1 cellular context compared by ENCODE assay signal in the genomic region with DNA sequence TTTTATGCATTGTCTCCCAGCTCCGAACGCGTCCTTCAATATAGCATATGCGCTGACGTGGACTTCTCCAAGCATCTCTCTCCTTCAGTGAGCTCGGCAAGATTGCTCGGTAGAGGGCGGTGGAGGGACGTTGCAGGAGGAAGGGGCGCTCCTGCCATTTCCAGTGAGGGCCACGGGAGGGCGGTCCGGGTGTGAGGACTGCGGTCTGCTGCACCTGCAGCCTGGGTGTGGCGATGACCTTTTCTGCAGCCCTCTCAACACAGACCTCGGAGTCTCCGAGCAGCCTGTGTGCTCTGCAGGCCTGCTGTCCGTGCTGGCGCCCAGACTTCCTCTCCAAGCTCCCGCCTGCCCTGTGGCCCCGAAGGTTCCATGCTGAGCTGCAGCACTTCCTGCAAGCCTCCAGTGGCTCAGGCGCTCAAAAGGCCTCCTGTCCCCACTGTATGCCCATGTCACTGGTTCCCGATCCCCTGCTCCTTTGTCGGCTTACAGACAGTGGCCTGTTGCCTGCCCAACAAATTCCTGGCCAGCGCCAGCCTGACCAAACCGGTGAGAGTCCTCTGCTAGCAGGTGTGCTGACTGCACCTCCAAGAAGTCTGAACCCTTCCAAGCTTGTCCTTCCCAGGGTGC.
TF ChIP-seq lines count a peak whose summit lies in the region.

No MANE protein-coding gene starts in this region.

TF ChIP-seq in HepG2, 621 proteins besides CTCF, POLR2A, EP300 and RAD21 (continued from another document and continues in another):
- TF ChIP-seq, protein P1, sequence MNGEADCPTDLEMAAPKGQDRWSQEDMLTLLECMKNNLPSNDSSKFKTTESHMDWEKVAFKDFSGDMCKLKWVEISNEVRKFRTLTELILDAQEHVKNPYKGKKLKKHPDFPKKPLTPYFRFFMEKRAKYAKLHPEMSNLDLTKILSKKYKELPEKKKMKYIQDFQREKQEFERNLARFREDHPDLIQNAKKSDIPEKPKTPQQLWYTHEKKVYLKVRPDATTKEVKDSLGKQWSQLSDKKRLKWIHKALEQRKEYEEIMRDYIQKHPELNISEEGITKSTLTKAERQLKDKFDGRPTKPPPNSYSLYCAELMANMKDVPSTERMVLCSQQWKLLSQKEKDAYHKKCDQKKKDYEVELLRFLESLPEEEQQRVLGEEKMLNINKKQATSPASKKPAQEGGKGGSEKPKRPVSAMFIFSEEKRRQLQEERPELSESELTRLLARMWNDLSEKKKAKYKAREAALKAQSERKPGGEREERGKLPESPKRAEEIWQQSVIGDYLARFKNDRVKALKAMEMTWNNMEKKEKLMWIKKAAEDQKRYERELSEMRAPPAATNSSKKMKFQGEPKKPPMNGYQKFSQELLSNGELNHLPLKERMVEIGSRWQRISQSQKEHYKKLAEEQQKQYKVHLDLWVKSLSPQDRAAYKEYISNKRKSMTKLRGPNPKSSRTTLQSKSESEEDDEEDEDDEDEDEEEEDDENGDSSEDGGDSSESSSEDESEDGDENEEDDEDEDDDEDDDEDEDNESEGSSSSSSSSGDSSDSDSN (CRISPR knock-in tag; IDR thresholded peaks at IDR 0.05): peak; percentile 23; the same call in 1 of the 2 replicates
- TF ChIP-seq LCORL (IDR thresholded peaks at IDR 0.05) (no peak), LCORL (CRISPR knock-in tag; IDR thresholded peaks at IDR 0.05) (peak; percentile 54; the same call in 1 of the 2 replicates), ZSCAN31 (CRISPR knock-in tag; IDR thresholded peaks at IDR 0.05; ENCODE audit: low read depth) (peak; percentile 25; the same call in 1 of the 2 replicates), ZNF12 (CRISPR knock-in tag; IDR thresholded peaks at IDR 0.05) (peak; percentile 40; the same call in 1 of the 2 replicates), CREB1 (IDR thresholded peaks at IDR 0.05) (no peak), CREB1 (CRISPR knock-in tag; IDR thresholded peaks at IDR 0.05) (no peak), YEATS4 (CRISPR knock-in tag; IDR thresholded peaks at IDR 0.05; ENCODE audit: borderline replicate concordance) (no peak), SMARCE1 (IDR thresholded peaks at IDR 0.05; ENCODE audit: borderline replicate concordance) (no peak), RBFOX2 (IDR thresholded peaks at IDR 0.05; ENCODE audit: low read depth, low read length) (no peak), MXD4 (CRISPR knock-in tag; IDR thresholded peaks at IDR 0.05) (peak; percentile 55; the same call in 1 of the 2 replicates), POGZ (CRISPR knock-in tag; IDR thresholded peaks at IDR 0.05) (peak; percentile 38; the same call in 1 of the 2 replicates), ZNF138 (CRISPR knock-in tag; IDR thresholded peaks at IDR 0.05; ENCODE audit: low read depth) (0 out of 2 replicates have a peak, but pooled peaks have one; percentile 45), ZNF530 (CRISPR knock-in tag; IDR thresholded peaks at IDR 0.05; ENCODE audit: low read depth) (no peak), HDAC2 (CRISPR knock-in tag; IDR thresholded peaks at IDR 0.05) (peak; percentile 47; the same call in 1 of the 2 replicates), ZBTB38 (CRISPR knock-in tag; IDR thresholded peaks at IDR 0.05) (no peak), CEBPB (IDR thresholded peaks at IDR 0.05; ENCODE audit: borderline replicate concordance, low read depth, low read length) (no peak), RXRB (CRISPR knock-in tag; IDR thresholded peaks at IDR 0.05; ENCODE audit: borderline replicate concordance) (peak; percentile 45; the same call in 1 of the 2 replicates), NPAS2 (CRISPR knock-in tag; IDR thresholded peaks at IDR 0.05; ENCODE audit: borderline replicate concordance) (no peak), U2AF2 (IDR thresholded peaks at IDR 0.05; ENCODE audit: low read depth, low read length) (no peak), KDM1A (CRISPR knock-in tag; IDR thresholded peaks at IDR 0.05) (peak; percentile 45; the same call in 1 of the 2 replicates), CEBPG (CRISPR knock-in tag; IDR thresholded peaks at IDR 0.05) (0 out of 2 replicates have a peak, but pooled peaks have one; percentile 11), ZNF550 (CRISPR knock-in tag; IDR thresholded peaks at IDR 0.05; ENCODE audit: borderline replicate concordance) (no peak), ZNF44 (CRISPR knock-in tag; IDR thresholded peaks at IDR 0.05) (no peak), ARNTL (CRISPR knock-in tag; IDR thresholded peaks at IDR 0.05) (no peak), ZKSCAN8 (CRISPR knock-in tag; IDR thresholded peaks at IDR 0.05; ENCODE audit: borderline replicate concordance) (0 out of 2 replicates have a peak, but pooled peaks have one; percentile 25), ZNF382 (CRISPR knock-in tag; IDR thresholded peaks at IDR 0.05; ENCODE audit: borderline replicate concordance) (no peak), HCFC1 (IDR thresholded peaks at IDR 0.05; ENCODE audit: low read depth, low read length) (peak; percentile 15; the same call in 1 of the 2 replicates), MAFK (conservative IDR thresholded peaks at IDR 0.05 in 1 of 2, IDR thresholded peaks at IDR 0.05 in 1 of 2; ENCODE audit: low read length in 2 of 2) (0 out of 4 replicates have a peak, but pooled peaks of 1 of the 2 experiments have one; percentile 4), ELF4 (CRISPR knock-in tag; IDR thresholded peaks at IDR 0.05; ENCODE audit: borderline replicate concordance) (no peak), EED (CRISPR knock-in tag; IDR thresholded peaks at IDR 0.05) (no peak), TEAD2 (CRISPR knock-in tag; IDR thresholded peaks at IDR 0.05) (no peak), PAF1 (CRISPR knock-in tag; IDR thresholded peaks at IDR 0.05) (no peak), FOXC1 (CRISPR knock-in tag; IDR thresholded peaks at IDR 0.05; ENCODE audit: borderline replicate concordance) (0 out of 2 replicates have a peak, but pooled peaks have one; percentile 24), FOXK1 (CRISPR knock-in tag; IDR thresholded peaks at IDR 0.05; ENCODE audit: borderline replicate concordance, low read depth) (0 out of 2 replicates have a peak, but pooled peaks have one; percentile 22), ZNF883 (CRISPR knock-in tag; IDR thresholded peaks at IDR 0.05; ENCODE audit: not compliant biosample characterization) (no peak)
- TF ChIP-seq, protein P2, sequence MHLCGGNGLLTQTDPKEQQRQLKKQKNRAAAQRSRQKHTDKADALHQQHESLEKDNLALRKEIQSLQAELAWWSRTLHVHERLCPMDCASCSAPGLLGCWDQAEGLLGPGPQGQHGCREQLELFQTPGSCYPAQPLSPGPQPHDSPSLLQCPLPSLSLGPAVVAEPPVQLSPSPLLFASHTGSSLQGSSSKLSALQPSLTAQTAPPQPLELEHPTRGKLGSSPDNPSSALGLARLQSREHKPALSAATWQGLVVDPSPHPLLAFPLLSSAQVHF (CRISPR knock-in tag; IDR thresholded peaks at IDR 0.05): no peak
- TF ChIP-seq, protein P3, sequence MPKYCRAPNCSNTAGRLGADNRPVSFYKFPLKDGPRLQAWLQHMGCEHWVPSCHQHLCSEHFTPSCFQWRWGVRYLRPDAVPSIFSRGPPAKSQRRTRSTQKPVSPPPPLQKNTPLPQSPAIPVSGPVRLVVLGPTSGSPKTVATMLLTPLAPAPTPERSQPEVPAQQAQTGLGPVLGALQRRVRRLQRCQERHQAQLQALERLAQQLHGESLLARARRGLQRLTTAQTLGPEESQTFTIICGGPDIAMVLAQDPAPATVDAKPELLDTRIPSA (CRISPR knock-in tag; IDR thresholded peaks at IDR 0.05; ENCODE audit: borderline replicate concordance): no peak
- TF ChIP-seq, protein P4, sequence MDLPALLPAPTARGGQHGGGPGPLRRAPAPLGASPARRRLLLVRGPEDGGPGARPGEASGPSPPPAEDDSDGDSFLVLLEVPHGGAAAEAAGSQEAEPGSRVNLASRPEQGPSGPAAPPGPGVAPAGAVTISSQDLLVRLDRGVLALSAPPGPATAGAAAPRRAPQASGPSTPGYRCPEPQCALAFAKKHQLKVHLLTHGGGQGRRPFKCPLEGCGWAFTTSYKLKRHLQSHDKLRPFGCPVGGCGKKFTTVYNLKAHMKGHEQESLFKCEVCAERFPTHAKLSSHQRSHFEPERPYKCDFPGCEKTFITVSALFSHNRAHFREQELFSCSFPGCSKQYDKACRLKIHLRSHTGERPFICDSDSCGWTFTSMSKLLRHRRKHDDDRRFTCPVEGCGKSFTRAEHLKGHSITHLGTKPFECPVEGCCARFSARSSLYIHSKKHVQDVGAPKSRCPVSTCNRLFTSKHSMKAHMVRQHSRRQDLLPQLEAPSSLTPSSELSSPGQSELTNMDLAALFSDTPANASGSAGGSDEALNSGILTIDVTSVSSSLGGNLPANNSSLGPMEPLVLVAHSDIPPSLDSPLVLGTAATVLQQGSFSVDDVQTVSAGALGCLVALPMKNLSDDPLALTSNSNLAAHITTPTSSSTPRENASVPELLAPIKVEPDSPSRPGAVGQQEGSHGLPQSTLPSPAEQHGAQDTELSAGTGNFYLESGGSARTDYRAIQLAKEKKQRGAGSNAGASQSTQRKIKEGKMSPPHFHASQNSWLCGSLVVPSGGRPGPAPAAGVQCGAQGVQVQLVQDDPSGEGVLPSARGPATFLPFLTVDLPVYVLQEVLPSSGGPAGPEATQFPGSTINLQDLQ (CRISPR knock-in tag; IDR thresholded peaks at IDR 0.05): no peak
- TF ChIP-seq, protein P5, sequence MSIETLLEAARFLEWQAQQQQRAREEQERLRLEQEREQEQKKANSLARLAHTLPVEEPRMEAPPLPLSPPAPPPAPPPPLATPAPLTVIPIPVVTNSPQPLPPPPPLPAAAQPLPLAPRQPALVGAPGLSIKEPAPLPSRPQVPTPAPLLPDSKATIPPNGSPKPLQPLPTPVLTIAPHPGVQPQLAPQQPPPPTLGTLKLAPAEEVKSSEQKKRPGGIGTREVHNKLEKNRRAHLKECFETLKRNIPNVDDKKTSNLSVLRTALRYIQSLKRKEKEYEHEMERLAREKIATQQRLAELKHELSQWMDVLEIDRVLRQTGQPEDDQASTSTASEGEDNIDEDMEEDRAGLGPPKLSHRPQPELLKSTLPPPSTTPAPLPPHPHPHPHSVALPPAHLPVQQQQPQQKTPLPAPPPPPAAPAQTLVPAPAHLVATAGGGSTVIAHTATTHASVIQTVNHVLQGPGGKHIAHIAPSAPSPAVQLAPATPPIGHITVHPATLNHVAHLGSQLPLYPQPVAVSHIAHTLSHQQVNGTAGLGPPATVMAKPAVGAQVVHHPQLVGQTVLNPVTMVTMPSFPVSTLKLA (IDR thresholded peaks at IDR 0.05): no peak
- TF ChIP-seq, protein P6, sequence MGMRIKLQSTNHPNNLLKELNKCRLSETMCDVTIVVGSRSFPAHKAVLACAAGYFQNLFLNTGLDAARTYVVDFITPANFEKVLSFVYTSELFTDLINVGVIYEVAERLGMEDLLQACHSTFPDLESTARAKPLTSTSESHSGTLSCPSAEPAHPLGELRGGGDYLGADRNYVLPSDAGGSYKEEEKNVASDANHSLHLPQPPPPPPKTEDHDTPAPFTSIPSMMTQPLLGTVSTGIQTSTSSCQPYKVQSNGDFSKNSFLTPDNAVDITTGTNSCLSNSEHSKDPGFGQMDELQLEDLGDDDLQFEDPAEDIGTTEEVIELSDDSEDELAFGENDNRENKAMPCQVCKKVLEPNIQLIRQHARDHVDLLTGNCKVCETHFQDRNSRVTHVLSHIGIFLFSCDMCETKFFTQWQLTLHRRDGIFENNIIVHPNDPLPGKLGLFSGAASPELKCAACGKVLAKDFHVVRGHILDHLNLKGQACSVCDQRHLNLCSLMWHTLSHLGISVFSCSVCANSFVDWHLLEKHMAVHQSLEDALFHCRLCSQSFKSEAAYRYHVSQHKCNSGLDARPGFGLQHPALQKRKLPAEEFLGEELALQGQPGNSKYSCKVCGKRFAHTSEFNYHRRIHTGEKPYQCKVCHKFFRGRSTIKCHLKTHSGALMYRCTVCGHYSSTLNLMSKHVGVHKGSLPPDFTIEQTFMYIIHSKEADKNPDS (CRISPR knock-in tag; IDR thresholded peaks at IDR 0.05): no peak
- TF ChIP-seq, protein P7, sequence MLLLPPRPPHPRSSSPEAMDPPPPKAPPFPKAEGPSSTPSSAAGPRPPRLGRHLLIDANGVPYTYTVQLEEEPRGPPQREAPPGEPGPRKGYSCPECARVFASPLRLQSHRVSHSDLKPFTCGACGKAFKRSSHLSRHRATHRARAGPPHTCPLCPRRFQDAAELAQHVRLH (CRISPR knock-in tag; IDR thresholded peaks at IDR 0.05; ENCODE audit: borderline replicate concordance, low read depth): peak; percentile 69; the same call in 1 of the 2 replicates
- TF ChIP-seq, protein P8, sequence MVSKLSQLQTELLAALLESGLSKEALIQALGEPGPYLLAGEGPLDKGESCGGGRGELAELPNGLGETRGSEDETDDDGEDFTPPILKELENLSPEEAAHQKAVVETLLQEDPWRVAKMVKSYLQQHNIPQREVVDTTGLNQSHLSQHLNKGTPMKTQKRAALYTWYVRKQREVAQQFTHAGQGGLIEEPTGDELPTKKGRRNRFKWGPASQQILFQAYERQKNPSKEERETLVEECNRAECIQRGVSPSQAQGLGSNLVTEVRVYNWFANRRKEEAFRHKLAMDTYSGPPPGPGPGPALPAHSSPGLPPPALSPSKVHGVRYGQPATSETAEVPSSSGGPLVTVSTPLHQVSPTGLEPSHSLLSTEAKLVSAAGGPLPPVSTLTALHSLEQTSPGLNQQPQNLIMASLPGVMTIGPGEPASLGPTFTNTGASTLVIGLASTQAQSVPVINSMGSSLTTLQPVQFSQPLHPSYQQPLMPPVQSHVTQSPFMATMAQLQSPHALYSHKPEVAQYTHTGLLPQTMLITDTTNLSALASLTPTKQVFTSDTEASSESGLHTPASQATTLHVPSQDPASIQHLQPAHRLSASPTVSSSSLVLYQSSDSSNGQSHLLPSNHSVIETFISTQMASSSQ (IDR thresholded peaks at IDR 0.05; ENCODE audit: low read depth): no peak
- TF ChIP-seq, protein P8 (CRISPR knock-in tag; IDR thresholded peaks at IDR 0.05; ENCODE audit: borderline replicate concordance): no peak
